In the genomic region with DNA sequence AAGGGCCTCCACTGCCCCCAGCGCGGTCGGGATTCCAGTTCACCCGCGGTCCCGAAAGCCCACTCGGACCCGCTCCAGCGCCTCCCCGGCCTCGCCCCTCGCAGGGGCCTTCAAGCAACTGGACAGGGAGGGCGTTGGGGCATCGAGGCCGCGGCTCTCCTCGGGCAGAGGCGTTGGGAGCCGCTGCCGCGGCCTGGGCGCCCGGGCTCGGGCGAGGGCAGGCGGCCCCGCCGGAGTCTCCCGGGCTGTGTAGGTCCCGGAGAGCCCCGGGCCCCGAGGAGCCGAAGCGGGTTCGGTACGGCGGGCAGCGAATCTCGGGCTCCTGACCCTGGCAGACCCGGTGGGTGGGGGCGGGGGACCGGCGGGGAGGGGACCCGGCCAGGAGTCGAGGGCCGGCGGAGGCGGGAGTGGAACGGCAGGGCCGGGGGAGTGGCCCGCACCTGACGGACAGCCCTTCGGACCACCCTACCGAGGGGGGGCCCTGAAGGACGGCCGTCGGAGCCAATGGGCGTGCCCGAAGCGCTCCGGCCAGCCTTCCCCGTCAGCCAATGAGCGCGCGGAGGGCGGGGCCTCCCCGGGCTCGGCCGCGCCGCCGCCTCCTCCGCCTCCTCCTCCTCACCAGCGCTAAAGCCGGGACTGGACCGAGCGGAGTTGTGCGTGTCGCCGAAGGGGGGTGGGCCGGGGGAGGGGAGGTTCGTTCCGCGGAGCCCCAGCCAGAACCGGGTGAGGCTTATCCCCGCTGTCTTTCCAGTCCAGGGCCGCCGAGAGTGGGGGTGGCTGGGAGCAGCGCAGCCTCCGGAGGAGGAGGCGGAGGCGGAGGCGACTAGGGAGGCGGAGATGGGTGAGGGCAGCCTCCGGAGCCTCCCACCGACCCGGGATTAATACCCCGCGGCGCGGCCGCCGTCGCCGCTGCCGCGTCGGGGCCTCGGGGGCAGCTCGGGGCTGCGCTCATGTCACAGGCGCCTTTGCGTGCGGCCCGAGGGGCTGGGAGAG, we compare ENCODE assay signal across 8 cellular contexts. TPM values are rescaled to one million over a fixed set of nuclear protein-coding genes. Genes with fewer than 3 reads are reported as not detected.
DNase-seq lines count a peak whose midpoint lies in the region; ATAC-seq and TF ChIP-seq lines count a peak whose summit lies in the region.

A gene (plus strand): TSS at position 609 of the 993 bp plus-strand sequence. CDS start 34,346 bp downstream, outside the sequence.

- no peaks in the 10 kb centered on the region for H3K9me3 ChIP-seq in suprapubic skin

- peak within 1 kb of the TSS; percentile 95 for H3K27ac ChIP-seq in suprapubic skin

- peak within 1 kb of the TSS; percentile 70 for H3K4me3 ChIP-seq in suprapubic skin

- no peaks in the 10 kb centered on the region for H3K9me3 Mint-ChIP-seq in activated naive CD4-positive, alpha-beta T cell treated with anti-CD3 and anti-CD28 coated beads, Interleukin-2, amount 50 U/mL, for 72 hours

- peak within 1 kb of the TSS; percentile 96 to 98 for H3K27ac Mint-ChIP-seq in activated naive CD4-positive, alpha-beta T cell treated with anti-CD3 and anti-CD28 coated beads, Interleukin-2, amount 50 U/mL, for 72 hours

- H3K4me1 ChIP-seq in suprapubic skin, result peaks cover 28% of the 10 kb centered on the region

- no peak for TF ChIP-seq CTCF in GM10266 (IDR thresholded peaks at IDR 0.05; ENCODE audit: control insufficient read depth, insufficient read depth, low read depth, missing control alignments)
- no peak for TF ChIP-seq CTCF in suprapubic skin (IDR thresholded peaks at IDR 0.05)

- no peak for TF ChIP-seq EP300 in suprapubic skin (IDR thresholded peaks at IDR 0.05)

- TF ChIP-seq POLR2A in suprapubic skin (IDR thresholded peaks at IDR 0.05), result peak in 1 of 2 donors; percentile 55

- no peaks in the 10 kb centered on the region for H3K36me3 ChIP-seq in suprapubic skin

- peak; percentile 82 for ATAC-seq in HG02642 (IDR thresholded peaks at IDR 0.05; ENCODE audit: poor library complexity, unreplicated experiment)
- peak; percentile 84 to 89 for ATAC-seq in activated naive CD4-positive, alpha-beta T cell treated with anti-CD3 and anti-CD28 coated beads, Interleukin-2, amount 50 U/mL, for 72 hours

- DNase-seq in GM10266 (ENCODE audit: extremely low spot score) (peak; percentile 99), NCI-H1105 (lab: John Stamatoyannopoulos, UW) (peak; percentile 80), SKM-1 (lab: John Stamatoyannopoulos, UW; ENCODE audit: unreplicated experiment) (peak; percentile 71), glomerular endothelial cell (ENCODE audit: extremely low read depth, low read depth, low spot score) (no peak), occipital lobe (lab: John Stamatoyannopoulos, UW) (peak; percentile 99), suprapubic skin (ENCODE audit: low spot score in 2 of 2) (peak; percentile 97 to 98)
- peak; percentile 99 for DNase-seq in activated naive CD4-positive, alpha-beta T cell treated with anti-CD3 and anti-CD28 coated beads, Interleukin-2, amount 50 U/mL, for 72 hours (ENCODE audit: low spot score in 2 of 2)

- H3K36me3 Mint-ChIP-seq in activated naive CD4-positive, alpha-beta T cell treated with anti-CD3 and anti-CD28 coated beads, Interleukin-2, amount 50 U/mL, for 72 hours, result peaks cover 0 to 14% of the 10 kb centered on the region in 2 donors

- H3K27me3 ChIP-seq in suprapubic skin, result no peaks in the 10 kb centered on the region

- 0% methylated on average over 6 of the region's 115 CpGs for WGBS in suprapubic skin

RNA-seq across cellular contexts. Expression of the gene that starts here (rescaled TPM):
- 10 to 100 TPM; 85.1 to 94.0 TPM for total RNA-seq in activated naive CD4-positive, alpha-beta T cell treated with anti-CD3 and anti-CD28 coated beads, Interleukin-2, amount 50 U/mL, for 72 hours
- total RNA-seq in glomerular endothelial cell (29.8 and 54.0 TPM in 2 replicates), occipital lobe (224 TPM), suprapubic skin (100 to 1,000 TPM in 1 of 4 donors, 10 to 100 TPM in 3; 44.5 to 217 (median 57.0) TPM)
